Comparison of ENCODE assay signal across 8 cellular contexts in genomic region chr11:123062158-123062891, GRCh38. TPM values are rescaled to one million over a fixed set of nuclear protein-coding genes. Genes with fewer than 3 reads are reported as not detected.
DNase-seq lines count a peak whose midpoint lies in the region; ATAC-seq and TF ChIP-seq lines count a peak whose summit lies in the region.

No MANE protein-coding gene starts in this region.

- H3K4me1 Mint-ChIP-seq in activated B cell treated with CpG ODN at 0.5 μM for 24 hours (peaks cover 69% of the 10 kb centered on the region), immature natural killer cell (peaks cover 69 to 70% of the 10 kb centered on the region in 2 donors)

- H3K36me3 Mint-ChIP-seq in activated B cell treated with CpG ODN at 0.5 μM for 24 hours (ENCODE audit: low read depth) = peaks cover 61% of the 10 kb centered on the region
- peaks cover 35 to 48% (median 40%) of the 10 kb centered on the region in 3 donors for H3K36me3 Mint-ChIP-seq in immature natural killer cell

- peak overlapping the region; percentile 99 for H3K27ac ChIP-seq in caudate nucleus (ENCODE audit: low read depth, low read length)

- H3K27ac Mint-ChIP-seq in activated B cell treated with CpG ODN at 0.5 μM for 24 hours (peak overlapping the region; percentile 100), immature natural killer cell (peak overlapping the region; percentile 96 to 100 (median 98))

- H3K4me3 Mint-ChIP-seq in activated B cell treated with CpG ODN at 0.5 μM for 24 hours (peak overlapping the region; percentile 97), immature natural killer cell (peak overlapping the region; percentile 88 to 100 (median 99))

- in situ Hi-C loops in ACHN (cut with HindIII; ENCODE audit: low pct_ligation_motif_present, low pct_unique_long_range_greater_than_20kb, low sequenced_read_pairs) = no loop called here

- DNase-seq in ACHN (peak; percentile 95), NCI-H2227 treated with DMSO at 0.1 percent for 48 hours (lab: John Stamatoyannopoulos, UW) (peak; percentile 99), activated B cell treated with CpG ODN at 0.5 μM for 24 hours (peak; percentile 98), caudate nucleus (lab: John Stamatoyannopoulos, UW) (peak; percentile 92 to 100 (median 100)), immature natural killer cell (peak; percentile 99 to 100 (median 100)), smooth muscle cell of the brain vasculature (ENCODE audit: low read depth, low spot score) (peak; percentile 99)

- TF ChIP-seq CTCF in activated B cell treated with CpG ODN at 0.5 μM for 24 hours (IDR thresholded peaks at IDR 0.05) = no peak

- POLR2A ChIA-PET in activated B cell treated with CpG ODN at 0.5 μM for 24 hours (lab: Charles Lee) = interaction anchor here (0.6 to 2.6 kb wide), 34 partner anchors 9 to 1975 kb away, joined by 3 to 30 read pairs (median 4); partner anchors contain the start of genes SC5D and ZNF202

- intact Hi-C loops in activated B cell treated with CpG ODN at 0.5 μM for 24 hours (cut with micrococcal nuclease) = loop anchor here (1.0 to 10.0 kb wide), 10 partner anchors 8 to 1770 kb away; partner anchors contain the start of genes JHY, SC5D, SORL1 and SORL1-AS1

- no peaks in the 10 kb centered on the region for H3K27me3 Mint-ChIP-seq in activated B cell treated with CpG ODN at 0.5 μM for 24 hours
- peaks cover 23 to 37% (median 29%) of the 10 kb centered on the region in 3 donors for H3K27me3 Mint-ChIP-seq in immature natural killer cell (ENCODE audit: low read depth in 3 of 3)

- H3K9me3 Mint-ChIP-seq in activated B cell treated with CpG ODN at 0.5 μM for 24 hours = no peaks in the 10 kb centered on the region
- no peaks in the 10 kb centered on the region for H3K9me3 Mint-ChIP-seq in immature natural killer cell

- CTCF ChIA-PET in activated B cell treated with CpG ODN at 0.5 μM for 24 hours (lab: Charles Lee) = interaction anchor here (1.0 kb wide), 1 partner anchor 8 kb away, joined by 3 read pairs; no protein-coding TSS in a partner anchor

- ATAC-seq in GM18907 (IDR thresholded peaks at IDR 0.05; ENCODE audit: unreplicated experiment) (peak; percentile 92), HG03175 (IDR thresholded peaks at IDR 0.05; ENCODE audit: unreplicated experiment) (peak; percentile 87), activated B cell treated with CpG ODN at 0.5 μM for 24 hours (ENCODE audit: low read depth) (peak; percentile 82)

RNA-seq across cellular contexts. Expression of gene HSPA8, which starts 0.4 kb away (rescaled TPM):
- total RNA-seq in activated B cell treated with CpG ODN at 0.5 μM for 24 hours = 1,278 and 1,380 TPM in 2 replicates
- polyA plus RNA-seq in immature natural killer cell = 1,000 to 10,000 TPM in 1 of 3 donors, 100 to 1,000 TPM in 2; 797 to 1,150 (median 908) TPM

Comparison
In these comparisons a context has a peak if more than half of its experiments do, and no peak if none do; other contexts are left out.
1. Peak in every context shown above with its lines: DNase-seq, ATAC-seq and H3K27ac ChIP-seq.